Comparison of ENCODE assay signal across 8 cellular contexts in genomic region chr1:110340207-110340468, GRCh38. TPM values are rescaled to one million over a fixed set of nuclear protein-coding genes. Genes with fewer than 3 reads are reported as not detected.
DNase-seq lines count a peak whose midpoint lies in the region; ATAC-seq and TF ChIP-seq lines count a peak whose summit lies in the region.

No MANE protein-coding gene starts in this region.

- in situ Hi-C loops in brain microvascular endothelial cell (cut with HindIII; ENCODE audit: low pct_ligation_motif_present, low sequenced_read_pairs): no loop called here

- H3K27me3 ChIP-seq in brain microvascular endothelial cell (replicated peaks): no peaks in the 10 kb centered on the region
- no peaks in the 10 kb centered on the region for H3K27me3 ChIP-seq in aorta (ENCODE audit: control insufficient read depth in 1 of 2, insufficient read depth in 2 of 2, low read length in 1 of 2)

- ATAC-seq in aorta (ENCODE audit: low FRiP score): no peak
- no peak for ATAC-seq in HG02852 (IDR thresholded peaks at IDR 0.05; ENCODE audit: unreplicated experiment)

- TF ChIP-seq CTCF in brain microvascular endothelial cell (IDR thresholded peaks at IDR 0.05; ENCODE audit: low read depth, low read length, missing control alignments) (no peak), lower leg skin (IDR thresholded peaks at IDR 0.05) (no peak)

- peaks cover 0 to 3% of the 10 kb centered on the region in 2 donors for H3K4me1 ChIP-seq in aorta (ENCODE audit: control insufficient read depth in 1 of 2, insufficient read depth in 2 of 2, low read length in 2 of 2)

- H3K36me3 ChIP-seq in brain microvascular endothelial cell (replicated peaks) (peaks cover 16% of the 10 kb centered on the region), aorta (ENCODE audit: control insufficient read depth in 1 of 2, insufficient read depth in 2 of 2, low read length in 1 of 2) (no peaks in the 10 kb centered on the region)

- peak overlapping the region; percentile 98 for H3K4me3 ChIP-seq in brain microvascular endothelial cell (ENCODE audit: low read depth, low read length)
- peak overlapping the region; percentile 56 for H3K4me3 ChIP-seq in lower leg skin (ENCODE audit: low read depth, poor library complexity, severe bottlenecking)
- peak overlapping the region; percentile 78 to 95 for H3K4me3 ChIP-seq in aorta (ENCODE audit: low read length in 2 of 2)

- TF ChIP-seq POLR2A in lower leg skin (IDR thresholded peaks at IDR 0.05): no peak

- H3K9me3 ChIP-seq in aorta (ENCODE audit: control insufficient read depth, low read length): no peaks in the 10 kb centered on the region

- peak; percentile 5 for DNase-seq in stimulated activated CD4-positive, alpha-beta T cell treated with anti-CD3 and anti-CD28 coated beads, Interleukin-12 subunit alpha, Interleukin-12 subunit beta, amount 100 ng/mL, for 4 hours
- DNase-seq in stimulated activated CD4-positive, alpha-beta T cell treated with anti-CD3 and anti-CD28 coated beads, Interleukin-2, amount 100 ng/mL, for 24 hours: no peak
- DNase-seq in brain microvascular endothelial cell: no peak
- DNase-seq in lower leg skin (ENCODE audit: low spot score in 2 of 2): peak in 1 of 2 donors; percentile 25
- DNase-seq in aorta: no peak
- no peak for DNase-seq in ecto neural progenitor cell (ENCODE audit: low spot score)
- DNase-seq in middle frontal gyrus (ENCODE audit: extremely low spot score, low spot score): no peak

- 3 to 6% methylated on average over 8 to 9 of the region's 9 CpGs for WGBS in lower leg skin, 2 donors
- WGBS in aorta, 2 donors: 6 to 8% methylated on average over 9 of the region's 9 CpGs

- peak overlapping the region; percentile 84 for H3K27ac ChIP-seq in brain microvascular endothelial cell
- H3K27ac ChIP-seq in aorta (ENCODE audit: low read depth in 1 of 2, low read length in 2 of 2): no peak overlapping the region

- intact Hi-C loops in lower leg skin (cut with DNase I; ENCODE audit: low total_unique reads): no loop called here
- intact Hi-C loops in aorta (cut with DNase I): no loop called here

RNA-seq across cellular contexts. Expression of gene RBM15, which starts 1.0 kb away (rescaled TPM):
- total RNA-seq in lower leg skin (10 to 100 TPM; 18.3 to 37.1 (median 21.1) TPM), aorta (10 to 100 TPM; 18.7 to 22.5 TPM)
- polyA plus RNA-seq in aorta: 1 to 10 TPM in 1 of 2 donors, under 1 TPM in 1; 0.38 to 2.8 TPM

RNA-seq across cellular contexts. Expression of gene SLC16A4, which starts 50.7 kb away (rescaled TPM):
- 1 to 10 TPM in 2 of 4 donors, under 1 TPM in 2; 0.21 to 1.6 (median 0.89) TPM for total RNA-seq in lower leg skin
- 10 to 100 TPM; 18.5 to 23.2 TPM for total RNA-seq in aorta
- 10 to 100 TPM; 11.5 to 19.1 TPM for polyA plus RNA-seq in aorta

Comparison
In these comparisons a context has a peak if more than half of its experiments do, and no peak if none do; other contexts are left out.
1. RNA of gene SLC16A4, which starts 50.7 kb away (total RNA-seq): 18.5 to 23.2 TPM in aorta; 0.21 to 1.6 TPM in lower leg skin; every median in the first group is over 4 times any median in the second.
2. Peak in every context shown above with its lines, with median percentiles within 50 percentile points of each other: H3K4me3 ChIP-seq.